Comparison of ENCODE assay signal across 11 cellular contexts in genomic region chr2:30421026-30421425, GRCh38. TPM values are rescaled to one million over a fixed set of nuclear protein-coding genes. Genes with fewer than 3 reads are reported as not detected.
DNase-seq lines count a peak whose midpoint lies in the region; ATAC-seq and TF ChIP-seq lines count a peak whose summit lies in the region.
"Had no signal": no experiment of that assay in that cellular context is flagged by ENCODE, and none has a peak within 500 bp of the region (broad histone marks: within the 10 kb centered on the region; RNA-seq: fewer than 3 reads in every experiment).

No MANE protein-coding gene starts in this region.

- ATAC-seq in heart left ventricle (no peak), Right ventricle myocardium inferior (no peak), lung (ENCODE audit: insufficient read depth, low FRiP score) (no peak), HG03045 (IDR thresholded peaks at IDR 0.05; ENCODE audit: unreplicated experiment) (no peak)
- peak; percentile 6 for ATAC-seq in activated CD8-positive, alpha-beta T cell treated with anti-CD3 and anti-CD28 coated beads, Interleukin-2, amount 10 ng/mL, durations not matched to agents 7 days and 5 days

- WGBS in heart left ventricle, 4 donors = 61 to 77% (median 64%) methylated on average over 3 of the region's 3 CpGs
- WGBS in lung, 2 donors = 75 to 85% methylated on average over 3 of the region's 3 CpGs

- H3K27ac Mint-ChIP-seq in activated CD8-positive, alpha-beta T cell treated with anti-CD3 and anti-CD28 coated beads, Interleukin-2, amount 10 ng/mL, durations not matched to agents 7 days and 5 days = peak overlapping the region; percentile 80

- H3K27ac ChIP-seq in heart left ventricle = peak overlapping the region; percentile 45 to 92 (median 80)
- H3K27ac ChIP-seq in lung (ENCODE audit: low read depth in 1 of 2, low read length in 1 of 2) = peak overlapping the region; percentile 17 to 82
- peak overlapping the region; percentile 69 to 80 for H3K27ac ChIP-seq in uterus
- H3K27ac ChIP-seq in ascending aorta = peak overlapping the region in 1 of 2 donors; percentile 79

- DNase-seq in heart left ventricle = no peak
- no peak for DNase-seq in Right ventricle myocardium inferior (ENCODE audit: missing footprints)
- no peak for DNase-seq in activated CD8-positive, alpha-beta T cell treated with anti-CD3 and anti-CD28 coated beads, Interleukin-2, amount 10 ng/mL, durations not matched to agents 7 days and 5 days
- DNase-seq in lung (ENCODE audit: low spot score) = no peak
- no peak for DNase-seq in uterus
- DNase-seq in ascending aorta (ENCODE audit: low spot score in 2 of 2) = no peak
- DNase-seq in germinal center (ENCODE audit: low spot score) = no peak
- DNase-seq: activated CD4-positive, CD25-positive, alpha-beta regulatory T cell; KG1 had no signal

- TF ChIP-seq POLR2A in heart left ventricle (IDR thresholded peaks at IDR 0.05) (no peak), uterus (IDR thresholded peaks at IDR 0.05) (no peak)

- H3K4me3 ChIP-seq in heart left ventricle = no peak overlapping the region
- no peak overlapping the region for H3K4me3 ChIP-seq in lung
- no peak overlapping the region for H3K4me3 ChIP-seq in uterus
- no peak overlapping the region for H3K4me3 ChIP-seq in ascending aorta
- H3K4me3 ChIP-seq: HAP-1 had no signal

- POLR2A ChIA-PET in activated CD8-positive, alpha-beta T cell treated with anti-CD3 and anti-CD28 coated beads, Interleukin-2, amount 10 ng/mL, durations not matched to agents 7 days and 5 days (lab: Charles Lee) = interaction anchor here (0.6 to 2.1 kb wide), 5 partner anchors 15 to 86 kb away, joined by 3 to 17 read pairs (median 4); partner anchors contain the start of gene LCLAT1

- CTCF ChIA-PET in activated CD8-positive, alpha-beta T cell treated with anti-CD3 and anti-CD28 coated beads, Interleukin-2, amount 10 ng/mL, durations not matched to agents 7 days and 5 days (lab: Charles Lee) = interaction anchor here (0.8 to 3.5 kb wide), 10 partner anchors 12 to 290 kb away, joined by 3 to 13 read pairs (median 4); no protein-coding TSS in a partner anchor

- intact Hi-C loops in heart left ventricle (cut with DNase I) = loop anchor here in 2 of 10 donors (5.0 to 10.0 kb wide), 2 partner anchors 271 to 274 kb away; no protein-coding TSS in a partner anchor
- intact Hi-C loops in Right ventricle myocardium inferior (cut with DNase I) = no loop called here
- intact Hi-C loops in uterus (cut with DNase I; ENCODE audit: low total_unique reads) = no loop called here
- intact Hi-C loops in ascending aorta (cut with DNase I) = no loop called here

- H3K36me3 Mint-ChIP-seq in activated CD8-positive, alpha-beta T cell treated with anti-CD3 and anti-CD28 coated beads, Interleukin-2, amount 10 ng/mL, durations not matched to agents 7 days and 5 days (ENCODE audit: low read depth) = no peaks in the 10 kb centered on the region

- H3K4me3 Mint-ChIP-seq in activated CD8-positive, alpha-beta T cell treated with anti-CD3 and anti-CD28 coated beads, Interleukin-2, amount 10 ng/mL, durations not matched to agents 7 days and 5 days = peak overlapping the region; percentile 36

- H3K4me1 ChIP-seq in heart left ventricle = peaks cover 0 to 48% (median 30%) of the 10 kb centered on the region in 12 donors
- peaks cover 0 to 10% of the 10 kb centered on the region in 2 donors for H3K4me1 ChIP-seq in lung (ENCODE audit: control insufficient read depth in 2 of 2, insufficient read depth in 2 of 2, low read length in 2 of 2)
- peaks cover 12 to 20% of the 10 kb centered on the region in 2 donors for H3K4me1 ChIP-seq in uterus
- peaks cover 10 to 23% of the 10 kb centered on the region in 2 donors for H3K4me1 ChIP-seq in ascending aorta

- H3K27me3 Mint-ChIP-seq in activated CD8-positive, alpha-beta T cell treated with anti-CD3 and anti-CD28 coated beads, Interleukin-2, amount 10 ng/mL, durations not matched to agents 7 days and 5 days (ENCODE audit: low read depth) = no peaks in the 10 kb centered on the region

- peaks cover 27% of the 10 kb centered on the region for H3K4me1 Mint-ChIP-seq in activated CD8-positive, alpha-beta T cell treated with anti-CD3 and anti-CD28 coated beads, Interleukin-2, amount 10 ng/mL, durations not matched to agents 7 days and 5 days (ENCODE audit: low read depth)

- no peak for TF ChIP-seq CTCF in heart left ventricle (IDR thresholded peaks at IDR 0.05)
- TF ChIP-seq CTCF in lung (IDR thresholded peaks at IDR 0.05; ENCODE audit: control extremely low read depth, extremely low read depth) = no peak
- TF ChIP-seq CTCF in uterus (IDR thresholded peaks at IDR 0.05) = no peak
- no peak for TF ChIP-seq CTCF in ascending aorta (IDR thresholded peaks at IDR 0.05)

- no peaks in the 10 kb centered on the region for H3K36me3 ChIP-seq in heart left ventricle
- no peaks in the 10 kb centered on the region for H3K36me3 ChIP-seq in lung (ENCODE audit: control insufficient read depth in 2 of 2, insufficient read depth in 2 of 2, low read length in 2 of 2)
- no peaks in the 10 kb centered on the region for H3K36me3 ChIP-seq in uterus
- no peaks in the 10 kb centered on the region for H3K36me3 ChIP-seq in ascending aorta
- H3K36me3 ChIP-seq: HAP-1 had no signal

- H3K27me3 ChIP-seq in heart left ventricle (no peaks in the 10 kb centered on the region), lung (ENCODE audit: control insufficient read depth, insufficient read depth) (no peaks in the 10 kb centered on the region), uterus (no peaks in the 10 kb centered on the region), ascending aorta (no peaks in the 10 kb centered on the region)

- no peaks in the 10 kb centered on the region for H3K9me3 Mint-ChIP-seq in activated CD8-positive, alpha-beta T cell treated with anti-CD3 and anti-CD28 coated beads, Interleukin-2, amount 10 ng/mL, durations not matched to agents 7 days and 5 days (ENCODE audit: insufficient read depth)

- H3K9me3 ChIP-seq in heart left ventricle = no peaks in the 10 kb centered on the region
- no peaks in the 10 kb centered on the region for H3K9me3 ChIP-seq in lung (ENCODE audit: control insufficient read depth in 2 of 2, insufficient read depth in 1 of 2, low read length in 1 of 2)
- H3K9me3 ChIP-seq in uterus = no peaks in the 10 kb centered on the region
- no peaks in the 10 kb centered on the region for H3K9me3 ChIP-seq in ascending aorta
- H3K9me3 ChIP-seq: HAP-1 had no signal

RNA-seq across cellular contexts. Expression of gene LCLAT1, which starts 26.0 kb away (rescaled TPM):
- 10 to 100 TPM; 32.6 to 70.2 (median 46.9) TPM for total RNA-seq in heart left ventricle
- 10 to 100 TPM in 1 of 2 donors, 1 to 10 TPM in 1; 9.8 to 22.9 TPM for polyA plus RNA-seq in heart left ventricle
- 30.9 TPM for total RNA-seq in Right ventricle myocardium inferior
- 10 to 100 TPM; 25.1 to 25.3 TPM for total RNA-seq in activated CD8-positive, alpha-beta T cell treated with anti-CD3 and anti-CD28 coated beads, Interleukin-2, amount 10 ng/mL, durations not matched to agents 7 days and 5 days
- total RNA-seq in lung = 10 to 100 TPM; 18.9 to 24.2 TPM
- polyA plus RNA-seq in lung = 1 to 10 TPM; 2.4 to 2.6 TPM
- 100 to 1,000 TPM in 1 of 4 donors, 10 to 100 TPM in 2, under 1 TPM in 1; 0.88 to 116 (median 33.3) TPM for total RNA-seq in uterus
- 9.8 TPM for total RNA-seq in ascending aorta
